Comparison of ENCODE assay signal across 24 cellular contexts in genomic region chr1:86701731-86702130, GRCh38.
"Had no signal": no experiment of that assay in that cellular context is flagged by ENCODE, and none has a peak within 500 bp of the region (broad histone marks: within the 10 kb centered on the region; RNA-seq: fewer than 3 reads in every experiment).

No MANE protein-coding gene starts in this region.

- H3K36me3 ChIP-seq: breast epithelium, esophagus squamous epithelium, gastrocnemius medialis, heart left ventricle, sigmoid colon, stomach, transverse colon had no signal

- H3K4me3 ChIP-seq: breast epithelium, coronary artery, esophagus squamous epithelium, gastrocnemius medialis, heart left ventricle, mucosa of descending colon, sigmoid colon, smooth muscle cell, stomach, transverse colon had no signal

- DNase-seq: activated CD4-positive, alpha-beta memory T cell treated with anti-CD3 and anti-CD28 coated beads, Interleukin-2, amount 10 ng/mL, durations not matched to agents 7 days and 5 days; activated CD4-positive, alpha-beta T cell treated with anti-CD3 and anti-CD28 coated beads, Interleukin-2, amount 10 ng/mL, durations not matched to agents 24 days and 14 days; activated gamma-delta T cell treated with Interleukin-2 at 50 U/mL for 16 hours; cerebellar nuclear complex; esophagus squamous epithelium; gastrocnemius medialis; heart left ventricle; left cardiac atrium; mucosa of descending colon; retina; sigmoid colon; stimulated activated CD4-positive, alpha-beta T cell treated with anti-CD3 and anti-CD28 coated beads, Interleukin-15, amount 100 ng/mL, for 24 hours; stomach; transverse colon had no signal

- H3K27me3 ChIP-seq: breast epithelium, esophagus squamous epithelium, gastrocnemius medialis, heart left ventricle, sigmoid colon, stomach, transverse colon had no signal

- H3K9me3 ChIP-seq: breast epithelium, esophagus squamous epithelium, gastrocnemius medialis, heart left ventricle, mucosa of descending colon, sigmoid colon, stomach, transverse colon had no signal

- H3K4me1 ChIP-seq: breast epithelium had no signal

- H3K27me3 Mint-ChIP-seq: activated CD4-positive, alpha-beta memory T cell treated with anti-CD3 and anti-CD28 coated beads, Interleukin-2, amount 10 ng/mL, durations not matched to agents 7 days and 5 days; activated CD4-positive, alpha-beta T cell treated with anti-CD3 and anti-CD28 coated beads, Interleukin-2, amount 10 ng/mL, durations not matched to agents 24 days and 14 days; activated naive CD8-positive, alpha-beta T cell; memory B cell; stimulated activated memory B cell treated with anti-CD40 and anti-IgM and Interleukin-4, amounts not matched to agents 10 μg/mL and 1 μg/mL and 100 μg/mL, for 72 hours had no signal

- H3K9me3 Mint-ChIP-seq: activated CD4-positive, alpha-beta memory T cell treated with anti-CD3 and anti-CD28 coated beads, Interleukin-2, amount 10 ng/mL, durations not matched to agents 7 days and 5 days; activated CD4-positive, alpha-beta T cell treated with anti-CD3 and anti-CD28 coated beads, Interleukin-2, amount 10 ng/mL, durations not matched to agents 24 days and 14 days; activated T-helper 1 cell treated with anti-CD3 and anti-CD28 coated beads, Interleukin-12 subunit alpha, Interleukin-12 subunit beta, Interleukin-2, Interleukin-4 antibody, amounts not matched to agents 30 ng/mL and 10 ng/mL and 1 ng/mL, durations not matched to agents 14 hours and 24 hours and 36 hours; memory B cell; stimulated activated memory B cell treated with anti-CD40 and anti-IgM and Interleukin-4, amounts not matched to agents 10 μg/mL and 1 μg/mL and 100 μg/mL, for 72 hours; T-helper 2 cell treated with Interferon-gamma antibody and Interleukin-4, amounts not matched to agents 5 μg/mL and 100 μg/mL, for 36 hours had no signal

- H3K27ac ChIP-seq: coronary artery, esophagus squamous epithelium, gastrocnemius medialis, heart left ventricle, sigmoid colon, stomach, transverse colon, VCaP had no signal

- H3K27ac Mint-ChIP-seq: memory B cell had no signal

- ATAC-seq: activated CD4-positive, CD25-positive, alpha-beta regulatory T cell treated with anti-CD3 and anti-CD28 coated beads, Interleukin-2, amount 50 U/mL, for 24 hours; gastrocnemius medialis; heart left ventricle; left cardiac atrium; mucosa of descending colon; stimulated activated memory B cell treated with anti-CD40 and anti-IgM and Interleukin-4, amounts not matched to agents 10 μg/mL and 1 μg/mL and 100 μg/mL, for 72 hours had no signal

- H3K36me3 Mint-ChIP-seq: memory B cell; stimulated activated memory B cell treated with anti-CD40 and anti-IgM and Interleukin-4, amounts not matched to agents 10 μg/mL and 1 μg/mL and 100 μg/mL, for 72 hours had no signal
